Comparison of ENCODE assay signal across 1 cellular context in the genomic region with DNA sequence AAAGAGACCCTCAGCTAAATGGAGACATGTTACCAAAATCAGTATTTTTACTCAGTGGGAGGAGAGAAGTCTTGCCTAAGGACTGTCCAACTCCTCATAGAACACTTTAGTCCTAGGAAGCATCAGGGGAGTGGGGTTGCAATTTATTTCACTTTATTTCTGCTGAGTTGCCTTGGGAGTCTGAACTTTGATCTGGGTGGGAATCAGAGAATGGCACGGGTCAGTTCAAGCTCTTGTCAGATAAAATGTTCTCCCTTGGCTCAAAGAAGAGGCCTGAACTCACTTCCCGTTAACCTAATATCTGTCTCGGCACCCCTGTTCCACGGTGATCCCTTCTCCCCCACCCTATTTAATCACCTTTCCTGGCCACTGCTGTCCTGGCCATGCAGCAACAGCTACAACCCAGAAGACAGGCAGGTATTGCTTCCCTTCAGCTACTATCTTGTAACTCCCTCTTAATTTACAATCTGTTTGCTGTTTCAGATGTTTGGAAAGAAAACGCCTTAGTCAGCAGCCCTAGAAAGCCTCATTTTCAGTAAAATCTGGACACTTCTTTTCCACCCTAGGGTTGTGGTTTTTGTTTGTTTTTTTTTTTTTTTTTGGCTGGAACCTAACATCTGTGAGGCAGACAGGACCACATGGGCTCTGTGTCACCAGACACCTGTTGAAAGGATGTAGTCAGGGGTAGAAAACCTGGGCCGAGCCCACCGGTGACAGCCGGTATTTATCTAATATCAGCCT.
A peak's percentile ranks its signal among the peaks of the same experiment; 100 is the strongest.
TF ChIP-seq lines count a peak whose summit lies in the region.

No MANE protein-coding gene starts in this region.

TF ChIP-seq in HepG2, 621 proteins besides CTCF, POLR2A, EP300 and RAD21:
- TF ChIP-seq MAFK (conservative IDR thresholded peaks at IDR 0.05 in 1 of 2, IDR thresholded peaks at IDR 0.05 in 1 of 2; ENCODE audit: low read length in 2 of 2), result peak; percentile 57 to 80
- TF ChIP-seq GFI1 (CRISPR knock-in tag; IDR thresholded peaks at IDR 0.05; ENCODE audit: borderline replicate concordance), result no peak
- TF ChIP-seq CHD2 (IDR thresholded peaks at IDR 0.05; ENCODE audit: low read depth, low read length), result no peak
- TF ChIP-seq MAFF (IDR thresholded peaks at IDR 0.05; ENCODE audit: low read depth, low read length), result peak; percentile 68
- no peak for TF ChIP-seq ZNF83 (CRISPR knock-in tag; IDR thresholded peaks at IDR 0.05; ENCODE audit: borderline replicate concordance)
